Comparison of ENCODE assay signal across 1 cellular context in the genomic region with DNA sequence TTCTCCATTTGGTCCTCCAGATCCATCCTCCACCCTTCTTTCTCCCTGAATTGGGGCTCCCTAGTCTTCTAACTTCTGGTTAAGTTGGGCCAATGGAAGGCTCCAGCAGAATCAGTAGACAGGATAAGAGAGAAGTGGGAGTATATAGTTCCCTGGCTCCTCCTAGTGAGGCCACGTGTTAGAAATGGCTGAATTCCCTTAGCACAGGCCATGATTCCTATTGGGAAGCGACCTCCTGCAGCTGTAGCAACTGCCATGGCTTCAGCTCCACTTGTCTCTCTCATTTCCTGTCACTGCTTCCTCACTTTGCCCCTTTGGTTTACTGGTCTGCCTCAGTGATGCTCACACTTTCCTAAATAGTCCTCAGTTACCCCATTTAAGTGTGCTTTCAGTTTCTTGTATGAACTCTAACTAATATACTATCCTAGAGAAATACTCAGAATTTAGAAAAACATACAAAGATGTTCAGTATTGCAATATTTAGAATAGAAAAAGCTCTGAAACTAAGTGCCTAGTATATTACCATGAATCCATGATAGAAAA.
TF ChIP-seq lines count a peak whose summit lies in the region.

No MANE protein-coding gene starts in this region.

TF ChIP-seq in GM23338, 12 proteins besides CTCF, POLR2A, EP300 and RAD21 (continued from another document):
- TF ChIP-seq, protein P1, sequence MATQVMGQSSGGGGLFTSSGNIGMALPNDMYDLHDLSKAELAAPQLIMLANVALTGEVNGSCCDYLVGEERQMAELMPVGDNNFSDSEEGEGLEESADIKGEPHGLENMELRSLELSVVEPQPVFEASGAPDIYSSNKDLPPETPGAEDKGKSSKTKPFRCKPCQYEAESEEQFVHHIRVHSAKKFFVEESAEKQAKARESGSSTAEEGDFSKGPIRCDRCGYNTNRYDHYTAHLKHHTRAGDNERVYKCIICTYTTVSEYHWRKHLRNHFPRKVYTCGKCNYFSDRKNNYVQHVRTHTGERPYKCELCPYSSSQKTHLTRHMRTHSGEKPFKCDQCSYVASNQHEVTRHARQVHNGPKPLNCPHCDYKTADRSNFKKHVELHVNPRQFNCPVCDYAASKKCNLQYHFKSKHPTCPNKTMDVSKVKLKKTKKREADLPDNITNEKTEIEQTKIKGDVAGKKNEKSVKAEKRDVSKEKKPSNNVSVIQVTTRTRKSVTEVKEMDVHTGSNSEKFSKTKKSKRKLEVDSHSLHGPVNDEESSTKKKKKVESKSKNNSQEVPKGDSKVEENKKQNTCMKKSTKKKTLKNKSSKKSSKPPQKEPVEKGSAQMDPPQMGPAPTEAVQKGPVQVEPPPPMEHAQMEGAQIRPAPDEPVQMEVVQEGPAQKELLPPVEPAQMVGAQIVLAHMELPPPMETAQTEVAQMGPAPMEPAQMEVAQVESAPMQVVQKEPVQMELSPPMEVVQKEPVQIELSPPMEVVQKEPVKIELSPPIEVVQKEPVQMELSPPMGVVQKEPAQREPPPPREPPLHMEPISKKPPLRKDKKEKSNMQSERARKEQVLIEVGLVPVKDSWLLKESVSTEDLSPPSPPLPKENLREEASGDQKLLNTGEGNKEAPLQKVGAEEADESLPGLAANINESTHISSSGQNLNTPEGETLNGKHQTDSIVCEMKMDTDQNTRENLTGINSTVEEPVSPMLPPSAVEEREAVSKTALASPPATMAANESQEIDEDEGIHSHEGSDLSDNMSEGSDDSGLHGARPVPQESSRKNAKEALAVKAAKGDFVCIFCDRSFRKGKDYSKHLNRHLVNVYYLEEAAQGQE (IDR thresholded peaks at IDR 0.05; ENCODE audit: unreplicated experiment): no peak
